8 cellular contexts compared by ENCODE assay signal in the genomic region with DNA sequence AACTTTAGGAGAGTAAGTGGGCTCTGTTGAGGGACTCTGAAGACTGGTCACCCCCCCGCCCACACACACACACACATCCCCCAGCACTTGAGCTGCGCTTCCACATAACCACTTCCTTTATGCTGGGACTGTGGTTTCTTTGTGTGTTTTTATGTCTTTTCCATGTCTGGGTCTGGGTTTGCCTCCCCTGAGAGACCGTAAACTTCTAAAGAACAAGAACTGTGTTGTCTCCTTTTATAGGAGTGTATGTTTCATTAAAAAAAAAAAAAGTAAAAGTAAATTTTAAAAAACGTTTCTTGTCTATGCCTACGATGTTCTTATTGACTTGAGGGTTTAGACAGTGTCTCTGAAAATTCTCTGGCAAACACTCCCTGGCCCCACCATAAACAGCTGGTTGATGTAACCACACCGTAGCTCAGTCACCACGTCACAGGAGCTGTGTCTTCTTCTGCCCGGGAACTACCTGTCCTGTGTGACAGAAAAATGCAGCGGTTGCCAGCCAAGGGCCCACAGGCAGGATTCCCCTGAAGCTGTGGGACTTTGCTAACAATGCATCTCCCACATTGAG.
DNase-seq lines count a peak whose midpoint lies in the region; ATAC-seq and TF ChIP-seq lines count a peak whose summit lies in the region.

No MANE protein-coding gene starts in this region.

- H3K4me2 ChIP-seq in BLaER1 treated with 17β-estradiol and CSF1 and Interleukin-3, amounts not matched to agents 10 nM and 100 nM: peak overlapping the region; percentile 70 to 93 (median 86)

- peaks cover 33 to 78% (median 62%) of the 10 kb centered on the region in 11 experiments for H3K27me3 ChIP-seq in BLaER1 treated with 17β-estradiol and CSF1 and Interleukin-3, amounts not matched to agents 10 nM and 100 nM
- no peaks in the 10 kb centered on the region for H3K27me3 ChIP-seq in testis

- peaks cover 0 to 43% (median 9%) of the 10 kb centered on the region in 11 experiments; a peak in 12 of 22 replicates for H4K20me1 ChIP-seq in BLaER1 treated with 17β-estradiol and CSF1 and Interleukin-3, amounts not matched to agents 10 nM and 100 nM

- H3K9ac ChIP-seq in BLaER1 treated with 17β-estradiol and CSF1 and Interleukin-3, amounts not matched to agents 10 nM and 100 nM: peak overlapping the region in 5 of 11 experiments; percentile 12 to 20 (median 15); a peak in 4 of 22 replicates

- no peaks in the 10 kb centered on the region for H3K36me3 ChIP-seq in BLaER1 treated with 17β-estradiol and CSF1 and Interleukin-3, amounts not matched to agents 10 nM and 100 nM
- H3K36me3 ChIP-seq in testis (ENCODE audit: low read depth, missing control alignments): no peaks in the 10 kb centered on the region

- no peak for DNase-seq in activated naive CD4-positive, alpha-beta T cell treated with anti-CD3 and anti-CD28 coated beads, Interleukin-2, amount 50 U/mL, for 72 hours (ENCODE audit: low spot score in 2 of 2)
- DNase-seq in sciatic nerve (ENCODE audit: low spot score) (no peak), DMS79 treated with DMSO at 0.1 percent for 48 hours (lab: John Stamatoyannopoulos, UW) (no peak), testis (no peak), putamen (ENCODE audit: low spot score) (no peak)

- H3K4me3 ChIP-seq in BLaER1 treated with 17β-estradiol and CSF1 and Interleukin-3, amounts not matched to agents 10 nM and 100 nM: peak overlapping the region in 1 of 10 experiments; percentile 17; a peak in 2 of 20 replicates
- H3K4me3 ChIP-seq in testis: no peak overlapping the region

- no peak overlapping the region for H3K27ac Mint-ChIP-seq in activated naive CD4-positive, alpha-beta T cell treated with anti-CD3 and anti-CD28 coated beads, Interleukin-2, amount 50 U/mL, for 72 hours

- intact Hi-C loops in sciatic nerve (cut with DNase I) (no loop called here), testis (cut with DNase I; ENCODE audit: low total_unique reads) (no loop called here)

- H3K36me3 Mint-ChIP-seq in activated naive CD4-positive, alpha-beta T cell treated with anti-CD3 and anti-CD28 coated beads, Interleukin-2, amount 50 U/mL, for 72 hours: no peaks in the 10 kb centered on the region

- no peaks in the 10 kb centered on the region for H3K9me3 Mint-ChIP-seq in activated naive CD4-positive, alpha-beta T cell treated with anti-CD3 and anti-CD28 coated beads, Interleukin-2, amount 50 U/mL, for 72 hours

- H3K9me3 ChIP-seq in BLaER1 treated with 17β-estradiol and CSF1 and Interleukin-3, amounts not matched to agents 10 nM and 100 nM (replicated peaks in 1 of 11): no peaks in the 10 kb centered on the region
- no peaks in the 10 kb centered on the region for H3K9me3 ChIP-seq in testis

- H3K27ac ChIP-seq in BLaER1 treated with 17β-estradiol and CSF1 and Interleukin-3, amounts not matched to agents 10 nM and 100 nM: 0 out of 22 replicates have a peak overlapping the region, but pooled peaks of 1 of the 11 experiments have one; percentile 7
- no peak overlapping the region for H3K27ac ChIP-seq in testis

- no peak for TF ChIP-seq CTCF in testis (IDR thresholded peaks at IDR 0.05)

- ATAC-seq in GM19328 (IDR thresholded peaks at IDR 0.05; ENCODE audit: unreplicated experiment): peak; percentile 38
- ATAC-seq in HG03575 (IDR thresholded peaks at IDR 0.05; ENCODE audit: extremely low read depth, insufficient number of reproducible peaks, low FRiP score, unreplicated experiment): peak; percentile 35
- ATAC-seq in activated naive CD4-positive, alpha-beta T cell treated with anti-CD3 and anti-CD28 coated beads, Interleukin-2, amount 50 U/mL, for 72 hours: peak; percentile 61 to 69
- peak; percentile 67 for ATAC-seq in sciatic nerve

- TF ChIP-seq POLR2A in testis (IDR thresholded peaks at IDR 0.05): no peak

- H3K4me1 ChIP-seq in BLaER1 treated with 17β-estradiol and CSF1 and Interleukin-3, amounts not matched to agents 10 nM and 100 nM: peaks cover 20 to 48% (median 29%) of the 10 kb centered on the region in 10 experiments
- H3K4me1 ChIP-seq in testis: no peaks in the 10 kb centered on the region

- 78 to 79% methylated on average over 9 of the region's 9 CpGs for WGBS in testis, 2 donors
